In the genomic region with DNA sequence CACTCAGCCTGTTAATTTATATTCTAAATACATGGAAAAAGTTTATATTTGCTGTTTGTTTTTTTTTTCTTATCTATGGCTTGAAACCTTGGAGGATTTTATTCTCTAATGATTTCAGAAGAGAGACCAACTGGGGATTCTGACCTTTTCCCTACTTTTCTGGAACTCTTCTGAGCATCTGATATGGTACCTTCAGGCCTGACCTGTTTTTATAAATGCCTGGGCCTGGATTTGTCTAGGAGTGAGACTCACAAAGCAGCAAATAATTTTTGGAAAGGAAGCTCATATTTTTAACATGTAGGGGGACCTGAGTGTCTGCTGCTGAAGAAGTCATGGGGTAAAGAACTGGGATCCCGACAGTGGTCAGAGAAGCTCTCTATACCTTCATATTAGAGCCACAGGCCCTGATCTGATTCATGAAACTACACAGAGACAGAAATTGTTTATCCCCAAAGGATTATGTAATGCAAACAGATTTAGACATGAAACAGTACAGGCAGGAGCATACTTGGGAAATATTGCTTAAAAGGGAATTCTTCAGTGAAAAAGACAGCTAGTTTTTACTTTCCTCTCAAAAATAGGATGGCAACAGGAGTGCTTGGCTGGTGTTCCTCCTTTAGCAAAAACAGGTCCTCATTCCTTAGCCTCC, we compare ENCODE assay signal across 27 cellular contexts. TPM values are rescaled to one million over a fixed set of nuclear protein-coding genes. Genes with fewer than 3 reads are reported as not detected.
DNase-seq lines count a peak whose midpoint lies in the region; TF ChIP-seq lines count a peak whose summit lies in the region.
"Had no signal": no experiment of that assay in that cellular context is flagged by ENCODE, and none has a peak within 500 bp of the region (broad histone marks: within the 10 kb centered on the region; RNA-seq: fewer than 3 reads in every experiment).

No MANE protein-coding gene starts in this region.

- no peak for TF ChIP-seq CTCF in BE2C (IDR thresholded peaks at IDR 0.05; ENCODE audit: low read depth, low read length)
- TF ChIP-seq CTCF in hepatocyte (IDR thresholded peaks at IDR 0.05; ENCODE audit: poor library complexity), result no peak
- no peak for TF ChIP-seq CTCF in sigmoid colon (IDR thresholded peaks at IDR 0.05)

- H3K4me3 ChIP-seq in BE2C (ENCODE audit: low read depth, low read length), result no peak overlapping the region
- no peak overlapping the region for H3K4me3 ChIP-seq in hepatocyte
- H3K4me3 ChIP-seq in sigmoid colon, result no peak overlapping the region
- H3K4me3 ChIP-seq: BLaER1 treated with 17β-estradiol and CSF1 and Interleukin-3, amounts not matched to agents 10 nM and 100 nM; coronary artery; lower lobe of right lung; mucosa of descending colon had no signal

- 56% methylated on average over 1 of the region's 1 CpG for WGBS in hepatocyte (ENCODE audit: low lambda C conversion rate, missing lambda C conversion rate)
- 78 to 88% methylated on average over 1 of the region's 1 CpG for WGBS in sigmoid colon, 2 donors

- H3K27me3 ChIP-seq in BE2C (no peaks in the 10 kb centered on the region), hepatocyte (no peaks in the 10 kb centered on the region), sigmoid colon (no peaks in the 10 kb centered on the region)
- H3K27me3 ChIP-seq: BLaER1 treated with 17β-estradiol and CSF1 and Interleukin-3, amounts not matched to agents 10 nM and 100 nM; brain microvascular endothelial cell had no signal

- H3K9me3 ChIP-seq in BE2C (no peaks in the 10 kb centered on the region), hepatocyte (ENCODE audit: low read depth) (no peaks in the 10 kb centered on the region), sigmoid colon (no peaks in the 10 kb centered on the region)
- H3K9me3 ChIP-seq: lower lobe of right lung, mucosa of descending colon had no signal

- no peaks in the 10 kb centered on the region for H4K20me1 ChIP-seq in hepatocyte (ENCODE audit: insufficient read depth, poor library complexity, severe bottlenecking)
- H4K20me1 ChIP-seq: BLaER1 treated with 17β-estradiol and CSF1 and Interleukin-3, amounts not matched to agents 10 nM and 100 nM had no signal

- peak in 1 of 4 donors; percentile 40 for TF ChIP-seq EP300 in sigmoid colon (IDR thresholded peaks at IDR 0.05)

- H3K4me2 ChIP-seq in hepatocyte, result no peak overlapping the region
- H3K4me2 ChIP-seq: BLaER1 treated with 17β-estradiol and CSF1 and Interleukin-3, amounts not matched to agents 10 nM and 100 nM had no signal

- in situ Hi-C loops in ACHN (cut with HindIII; ENCODE audit: low pct_ligation_motif_present, low pct_unique_long_range_greater_than_20kb, low sequenced_read_pairs), result no loop called here

- intact Hi-C loops in sigmoid colon (cut with DNase I), result no loop called here

- no peak for TF ChIP-seq POLR2A in sigmoid colon (IDR thresholded peaks at IDR 0.05)

- peak overlapping the region; percentile 29 for H3K27ac ChIP-seq in angular gyrus (ENCODE audit: low read depth, low read length)
- H3K27ac ChIP-seq in hepatocyte, result peak overlapping the region; percentile 24
- peak overlapping the region; percentile 57 to 75 (median 66) for H3K27ac ChIP-seq in sigmoid colon
- no peak overlapping the region for H3K27ac ChIP-seq in substantia nigra (ENCODE audit: low read depth, low read length, poor library complexity, severe bottlenecking)
- H3K27ac ChIP-seq: BLaER1 treated with 17β-estradiol and CSF1 and Interleukin-3, amounts not matched to agents 10 nM and 100 nM; brain microvascular endothelial cell; coronary artery; lower lobe of right lung had no signal

- peaks cover 29% of the 10 kb centered on the region for H3K4me1 ChIP-seq in BE2C
- no peaks in the 10 kb centered on the region for H3K4me1 ChIP-seq in hepatocyte (ENCODE audit: insufficient read depth)
- peaks cover 0 to 70% (median 30%) of the 10 kb centered on the region in 4 donors for H3K4me1 ChIP-seq in sigmoid colon

- DNase-seq in BE2C (peak; percentile 16), hepatocyte (ENCODE audit: low spot score) (peak; percentile 7), sigmoid colon (no peak), substantia nigra (lab: John Stamatoyannopoulos, UW) (no peak), C1 segment of cervical spinal cord (lab: John Stamatoyannopoulos, UW) (no peak), ACHN (no peak)
- DNase-seq: activated CD4-positive, alpha-beta T cell treated with anti-CD3 and anti-CD28 coated beads for 4 hours; activated CD8-positive, alpha-beta memory T cell treated with anti-CD3 and anti-CD28 coated beads for 24 hours; activated effector memory CD4-positive, alpha-beta T cell treated with anti-CD3 and anti-CD28 coated beads, Interleukin-2, amount 50 U/mL, for 16 hours; activated naive CD8-positive, alpha-beta T cell treated with anti-CD3 and anti-CD28 coated beads, Interleukin-2, amount 10 ng/mL, durations not matched to agents 7 days and 5 days; brain microvascular endothelial cell; COR-L47; DMS79; endodermal cell; GDM1; GOT3; Kasumi-1; lower lobe of right lung; mucosa of descending colon; NCI-H1694; NCI-H446 treated with DMSO at 0.1 percent for 48 hours; nephron progenitor cell; stimulated activated CD4-positive, alpha-beta T cell treated with anti-CD3 and anti-CD28 coated beads, Interleukin-15, amount 100 ng/mL, for 24 hours; stimulated activated naive CD4-positive, alpha-beta T cell had no signal

- no peak overlapping the region for H2AFZ ChIP-seq in hepatocyte

- H3K9me2 ChIP-seq in hepatocyte (replicated peaks; ENCODE audit: insufficient read depth), result no peaks in the 10 kb centered on the region

- H3K36me3 ChIP-seq in BE2C (no peaks in the 10 kb centered on the region; the same call in 1 of the 2 replicates), hepatocyte (replicated peaks; ENCODE audit: insufficient read depth, low read depth) (no peaks in the 10 kb centered on the region), sigmoid colon (no peaks in the 10 kb centered on the region)
- H3K36me3 ChIP-seq: brain microvascular endothelial cell, lower lobe of right lung had no signal

- H3K79me2 ChIP-seq in hepatocyte, result peaks cover 2% of the 10 kb centered on the region

RNA-seq across cellular contexts. Expression of a gene that starts 15.9 kb away (rescaled TPM):
- 11.2 TPM for polyA plus RNA-seq in BE2C (2012; ENCODE audit: insufficient read depth, insufficient read length, low read depth)
- 13.1 and 13.6 TPM in 2 replicates for total RNA-seq in hepatocyte
- polyA plus RNA-seq in hepatocyte, result 4.0 and 5.1 TPM in 2 replicates
- 10 to 100 TPM; 33.2 to 50.2 (median 35.7) TPM for total RNA-seq in sigmoid colon
- 1 to 10 TPM; 1.2 to 4.3 (median 1.4) TPM for polyA plus RNA-seq in sigmoid colon

Comparison
In these comparisons a context has a peak if more than half of its experiments do, and no peak if none do; other contexts are left out.
1. DNase-seq: peak in BE2C (single experiment) and hepatocyte (single experiment); none in sigmoid colon (single experiment), substantia nigra (0 of 49), C1 segment of cervical spinal cord (0 of 14) and ACHN (single experiment).